ENCODE assay signal across 8 cellular contexts in genomic region chr19:1590641-1591397, GRCh38. TPM values are rescaled to one million over a fixed set of nuclear protein-coding genes. Genes with fewer than 3 reads are reported as not detected.
DNase-seq lines count a peak whose midpoint lies in the region; ATAC-seq, FAIRE-seq and TF ChIP-seq lines count a peak whose summit lies in the region.

No MANE protein-coding gene starts in this region.

- peak overlapping the region; percentile 91 to 97 (median 94) for H3K4me3 Mint-ChIP-seq in nephron

- DNase-seq in AG09309 (ENCODE audit: low read depth), result no peak
- no peak for DNase-seq in GM18507 (ENCODE audit: extremely low spot score, insufficient read length, low read depth)
- peak; percentile 38 for DNase-seq in RWPE2 (ENCODE audit: low spot score)
- DNase-seq in dorsolateral prefrontal cortex, result no peak
- DNase-seq in mesenteric fat pad (ENCODE audit: low spot score), result no peak

- H3K27ac ChIP-seq in RWPE2 (ENCODE audit: poor library complexity, severe bottlenecking) (peak overlapping the region; percentile 90), dorsolateral prefrontal cortex (peak overlapping the region in 8 of 59 donors; percentile 28 to 96 (median 92))

- no peaks in the 10 kb centered on the region for H3K9me3 ChIP-seq in RWPE2 (ENCODE audit: severe bottlenecking)

- H3K27me3 ChIP-seq in RWPE2 (ENCODE audit: insufficient read depth, poor library complexity, severe bottlenecking), result no peaks in the 10 kb centered on the region
- no peaks in the 10 kb centered on the region for H3K27me3 ChIP-seq in dorsolateral prefrontal cortex

- ATAC-seq in RWPE2 (ENCODE audit: low read depth), result peak; percentile 28; the same call in 2 of the 3 replicates
- no peak for ATAC-seq in HG02571 (IDR thresholded peaks at IDR 0.05; ENCODE audit: unreplicated experiment)
- no peak for ATAC-seq in GM21528 (IDR thresholded peaks at IDR 0.05; ENCODE audit: low FRiP score, unreplicated experiment)

- peaks cover 20% of the 10 kb centered on the region for H3K36me3 Mint-ChIP-seq in nephron (ENCODE audit: low read depth)

- intact Hi-C loops in dorsolateral prefrontal cortex (cut with DNase I), result loop anchor here (2.0 to 5.0 kb wide), 2 partner anchors 22 to 61 kb away; partner anchors contain the start of genes TCF3 (in 2 of the 2) and MEX3D (in 1 of the 2)

- H3K27ac Mint-ChIP-seq in nephron, result peak overlapping the region; percentile 90 to 98 (median 97)

- H3K4me1 Mint-ChIP-seq in nephron, result peaks cover 9% of the 10 kb centered on the region

- FAIRE-seq in GM18507 (lab: Jason Lieb, UNC), result peak; percentile 71

- no peaks in the 10 kb centered on the region for H3K27me3 Mint-ChIP-seq in nephron (ENCODE audit: low read depth)

- peaks cover 3% of the 10 kb centered on the region; the same call in 1 of the 2 replicates for H3K36me3 ChIP-seq in RWPE2 (ENCODE audit: low read depth)

- H3K9me3 Mint-ChIP-seq in nephron, result no peaks in the 10 kb centered on the region

- TF ChIP-seq CTCF in AG09309 (IDR thresholded peaks at IDR 0.05; ENCODE audit: control insufficient read depth, insufficient read depth, low read depth, low read length, missing control alignments), result peak; percentile 38
- TF ChIP-seq CTCF in RWPE2 (IDR thresholded peaks at IDR 0.05; ENCODE audit: poor library complexity, severe bottlenecking), result peak; percentile 34
- TF ChIP-seq CTCF in dorsolateral prefrontal cortex (IDR thresholded peaks at IDR 0.05 in 54 of 56, conservative IDR thresholded peaks at IDR 0.05 in 2 of 56; ENCODE audit: low read depth in 1 of 56, partially characterized antibody in 56 of 56), result no peak
- peak in 2 of 3 experiments; percentile 10 to 22 for TF ChIP-seq CTCF in nephron (IDR thresholded peaks at IDR 0.05; ENCODE audit: unreplicated experiment in 3 of 3)

- H3K4me1 ChIP-seq in RWPE2 (ENCODE audit: insufficient read depth, poor library complexity, severe bottlenecking), result peaks cover 30% of the 10 kb centered on the region

- H3K4me3 ChIP-seq in AG09309 (ENCODE audit: control insufficient read depth, low read depth, low read length) (peak overlapping the region; percentile 88), RWPE2 (ENCODE audit: severe bottlenecking) (peak overlapping the region; percentile 95), dorsolateral prefrontal cortex (peak overlapping the region in 57 of 59 donors; percentile 60 to 94 (median 84))

RNA-seq across cellular contexts. Expression of gene MBD3, which starts 1.8 kb away (rescaled TPM):
- 100 to 1,000 TPM in 24 of 120 experiments, 10 to 100 TPM in 96; 59.7 to 192 (median 85.4) TPM for total RNA-seq in dorsolateral prefrontal cortex
- total RNA-seq in mesenteric fat pad, result 65.0 TPM

RNA-seq across cellular contexts. Expression of gene UQCR11, which starts 14.4 kb away (rescaled TPM):
- total RNA-seq in dorsolateral prefrontal cortex (100 to 1,000 TPM; 112 to 243 (median 173) TPM), mesenteric fat pad (239 TPM)

RNA-seq across cellular contexts. Expression of gene MEX3D, which starts 22.7 kb away (rescaled TPM):
- total RNA-seq in dorsolateral prefrontal cortex (10 to 100 TPM; 12.9 to 38.7 (median 20.5) TPM), mesenteric fat pad (20.5 TPM)

Comparison
In these comparisons a context has a peak if more than half of its experiments do, and no peak if none do; other contexts are left out.
1. CTCF ChIP-seq: peak in AG09309 (single experiment), RWPE2 (single experiment) and nephron (2 of 3); none in dorsolateral prefrontal cortex (0 of 56).
2. Peak in every context shown above with its lines, with median percentiles within 50 percentile points of each other: H3K4me3 ChIP-seq.